ENCODE assay signal across 29 cellular contexts in the genomic region with DNA sequence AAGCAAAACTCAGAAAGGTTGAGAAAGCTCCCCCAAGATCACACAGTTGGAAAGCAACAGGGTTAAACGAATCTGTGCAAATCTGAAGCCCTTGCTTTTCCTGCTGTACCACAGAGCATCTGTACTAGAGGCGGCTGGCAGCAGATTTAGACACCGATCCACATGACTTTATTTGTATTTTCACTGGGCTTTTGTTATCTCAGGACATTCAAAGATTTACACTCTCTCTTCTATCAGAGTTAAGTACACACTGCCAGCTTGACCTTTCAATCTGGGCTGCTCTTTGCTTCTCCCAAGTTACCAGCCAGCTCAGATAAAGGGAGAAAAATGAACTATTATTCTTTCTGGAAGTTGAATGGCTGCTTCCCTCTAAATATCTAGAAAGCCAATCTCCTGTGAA.
"Had no signal": no experiment of that assay in that cellular context is flagged by ENCODE, and none has a peak within 500 bp of the region (broad histone marks: within the 10 kb centered on the region; RNA-seq: fewer than 3 reads in every experiment).

No MANE protein-coding gene starts in this region.

- H3K9me3 Mint-ChIP-seq: memory B cell had no signal

- H3K27ac Mint-ChIP-seq: memory B cell, naive B cell had no signal

- H3K4me3 Mint-ChIP-seq: memory B cell, naive B cell had no signal

- DNase-seq: dermis blood vessel endothelial cell; dorsolateral prefrontal cortex; effector CD4-positive, alpha-beta T cell; effector memory CD4-positive, alpha-beta T cell; erythroblast; esophagus squamous epithelium; foreskin fibroblast; foreskin melanocyte; gastrocnemius medialis; glutamatergic neuron; head of caudate nucleus; heart right ventricle; hippocampal formation; left colon; left lung; left ventricle myocardium superior; mammary epithelial cell; mesendoderm; midbrain; naive B cell had no signal

- H3K9me3 ChIP-seq: esophagus squamous epithelium, gastrocnemius medialis, heart right ventricle, left lung had no signal

- H3K4me1 Mint-ChIP-seq: memory B cell, naive B cell had no signal

- H3K4me1 ChIP-seq: esophagus squamous epithelium, gastrocnemius medialis, heart right ventricle, left lung had no signal

- H3K36me3 Mint-ChIP-seq: memory B cell, naive B cell had no signal

- H3K27ac ChIP-seq: coronary artery, dorsolateral prefrontal cortex, epithelial cell of prostate, esophagus squamous epithelium, gastrocnemius medialis, heart right ventricle, left lung had no signal

- FAIRE-seq: colon, endometrium, islet of Langerhans, keratinocyte had no signal

- H3K27me3 ChIP-seq: esophagus squamous epithelium, gastrocnemius medialis, heart right ventricle had no signal

- ATAC-seq: esophagus mucosa, gastrocnemius medialis, left colon, left lung, left ventricle myocardium superior had no signal

- H3K4me3 ChIP-seq: coronary artery, dorsolateral prefrontal cortex, esophagus squamous epithelium, gastrocnemius medialis, heart right ventricle, left lung, lung had no signal

- H3K36me3 ChIP-seq: esophagus squamous epithelium, gastrocnemius medialis, heart right ventricle, left lung had no signal
